Comparison of ENCODE assay signal across 1 cellular context in the genomic region with DNA sequence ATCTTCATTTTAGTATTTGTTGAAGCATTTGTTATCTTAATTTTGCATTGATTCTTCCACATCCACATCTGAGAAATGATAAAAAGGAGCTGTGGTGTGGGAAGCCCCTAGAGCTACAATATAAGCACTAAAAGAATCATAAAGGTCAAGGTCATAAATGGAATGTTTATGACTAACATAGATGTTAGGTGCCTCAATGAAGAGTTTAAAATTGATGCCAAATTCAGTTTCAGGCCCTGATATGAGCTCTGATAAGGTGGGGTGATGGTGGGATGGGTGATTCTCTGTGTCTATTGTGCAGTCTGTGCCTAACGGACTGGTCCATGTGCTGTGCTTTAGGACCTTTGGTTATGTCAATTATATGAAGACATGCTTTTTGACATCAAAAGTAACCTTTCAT.
TF ChIP-seq lines count a peak whose summit lies in the region.

No MANE protein-coding gene starts in this region.

TF ChIP-seq in IMR-90, 13 proteins besides CTCF, POLR2A, EP300 and RAD21:
- no peak for TF ChIP-seq NFE2L2 (IDR thresholded peaks at IDR 0.05; ENCODE audit: low read depth, low read length)
- TF ChIP-seq SMC3 (IDR thresholded peaks at IDR 0.05; ENCODE audit: low read depth, low read length): no peak
- TF ChIP-seq, protein P1, sequence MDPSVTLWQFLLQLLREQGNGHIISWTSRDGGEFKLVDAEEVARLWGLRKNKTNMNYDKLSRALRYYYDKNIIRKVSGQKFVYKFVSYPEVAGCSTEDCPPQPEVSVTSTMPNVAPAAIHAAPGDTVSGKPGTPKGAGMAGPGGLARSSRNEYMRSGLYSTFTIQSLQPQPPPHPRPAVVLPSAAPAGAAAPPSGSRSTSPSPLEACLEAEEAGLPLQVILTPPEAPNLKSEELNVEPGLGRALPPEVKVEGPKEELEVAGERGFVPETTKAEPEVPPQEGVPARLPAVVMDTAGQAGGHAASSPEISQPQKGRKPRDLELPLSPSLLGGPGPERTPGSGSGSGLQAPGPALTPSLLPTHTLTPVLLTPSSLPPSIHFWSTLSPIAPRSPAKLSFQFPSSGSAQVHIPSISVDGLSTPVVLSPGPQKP (IDR thresholded peaks at IDR 0.05; ENCODE audit: borderline replicate concordance, low read depth, low read length): no peak
- no peak for TF ChIP-seq BHLHE40 (IDR thresholded peaks at IDR 0.05; ENCODE audit: low read depth, low read length)
- no peak for TF ChIP-seq RFX5 (IDR thresholded peaks at IDR 0.05; ENCODE audit: low read depth, low read length)
- no peak for TF ChIP-seq FOS (IDR thresholded peaks at IDR 0.05; ENCODE audit: low read depth, low read length)
- no peak for TF ChIP-seq MAFK (IDR thresholded peaks at IDR 0.05; ENCODE audit: low read depth, low read length)
- TF ChIP-seq CEBPB (IDR thresholded peaks at IDR 0.05; ENCODE audit: low read depth, low read length): no peak
- TF ChIP-seq MAZ (IDR thresholded peaks at IDR 0.05; ENCODE audit: borderline replicate concordance, low read depth, low read length): no peak
- no peak for TF ChIP-seq MXI1 (IDR thresholded peaks at IDR 0.05; ENCODE audit: borderline replicate concordance, low read depth, low read length)
- TF ChIP-seq, protein P2, sequence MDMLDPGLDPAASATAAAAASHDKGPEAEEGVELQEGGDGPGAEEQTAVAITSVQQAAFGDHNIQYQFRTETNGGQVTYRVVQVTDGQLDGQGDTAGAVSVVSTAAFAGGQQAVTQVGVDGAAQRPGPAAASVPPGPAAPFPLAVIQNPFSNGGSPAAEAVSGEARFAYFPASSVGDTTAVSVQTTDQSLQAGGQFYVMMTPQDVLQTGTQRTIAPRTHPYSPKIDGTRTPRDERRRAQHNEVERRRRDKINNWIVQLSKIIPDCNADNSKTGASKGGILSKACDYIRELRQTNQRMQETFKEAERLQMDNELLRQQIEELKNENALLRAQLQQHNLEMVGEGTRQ (IDR thresholded peaks at IDR 0.05; ENCODE audit: low read depth, low read length): no peak
- TF ChIP-seq CHD1 (IDR thresholded peaks at IDR 0.05; ENCODE audit: low read depth, low read length): no peak
- no peak for TF ChIP-seq RCOR1 (IDR thresholded peaks at IDR 0.05; ENCODE audit: insufficient replicate concordance, low read length)
